In genomic region chr18:46250084-46250811, GRCh38 we compare ENCODE assay signal across 9 cellular contexts.
A peak's percentile ranks its signal among the peaks of the same experiment; 100 is the strongest.
DNase-seq lines count a peak whose midpoint lies in the region; ATAC-seq lines count a peak whose summit lies in the region.
"Had no signal": no experiment of that assay in that cellular context is flagged by ENCODE, and none has a peak within 500 bp of the region (broad histone marks: within the 10 kb centered on the region; RNA-seq: fewer than 3 reads in every experiment).

No MANE protein-coding gene starts in this region.

- peaks cover 2% of the 10 kb centered on the region for H3K79me1 ChIP-seq in mesendoderm (ENCODE audit: low read length)

- no peaks in the 10 kb centered on the region for H3K36me3 ChIP-seq in mesendoderm (ENCODE audit: control insufficient read depth, insufficient read depth, low read length)
- H3K36me3 ChIP-seq: adrenal gland had no signal

- H3K56ac ChIP-seq in mesendoderm (ENCODE audit: low read length) = no peak overlapping the region

- no peak overlapping the region for H2BK120ac ChIP-seq in mesendoderm (ENCODE audit: low read depth, low read length)

- H3K4ac ChIP-seq in mesendoderm (ENCODE audit: low read depth, low read length) = no peak overlapping the region

- ATAC-seq in GM21423 (IDR thresholded peaks at IDR 0.05; ENCODE audit: unreplicated experiment) = peak; percentile 98

- no peak overlapping the region for H2AK5ac ChIP-seq in mesendoderm (ENCODE audit: low read length)

- H3K9ac ChIP-seq in mesendoderm (ENCODE audit: low read length) = no peak overlapping the region

- no peak overlapping the region for H3K23ac ChIP-seq in mesendoderm (ENCODE audit: low read length)

- peak overlapping the region; percentile 5 for H3K27ac ChIP-seq in caudate nucleus (ENCODE audit: low read depth, low read length)
- no peak overlapping the region for H3K27ac ChIP-seq in mesendoderm (ENCODE audit: low read depth, low read length)

- H4K8ac ChIP-seq in mesendoderm (ENCODE audit: low read depth, low read length) = no peak overlapping the region

- WGBS in mesendoderm (ENCODE audit: extremely low coverage, insufficient coverage, low lambda C conversion rate) = 100% methylated on average over 1 of the region's 4 CpGs

- H3K27me3 ChIP-seq in mesendoderm (ENCODE audit: insufficient read depth, low read length, poor library complexity) = no peaks in the 10 kb centered on the region
- H3K27me3 ChIP-seq: adrenal gland had no signal

- H3K79me2 ChIP-seq in mesendoderm (ENCODE audit: control insufficient read depth, insufficient read depth, low read length) = no peaks in the 10 kb centered on the region

- no peak overlapping the region for H2BK15ac ChIP-seq in mesendoderm (replicated peaks; ENCODE audit: low read depth)

- DNase-seq in DMS53 treated with DMSO at 0.1 percent for 48 hours (lab: John Stamatoyannopoulos, UW; ENCODE audit: unreplicated experiment) = peak; percentile 100
- peak; percentile 87 for DNase-seq in HT-29 (ENCODE audit: low spot score)
- peak; percentile 40 for DNase-seq in T follicular helper cell (ENCODE audit: low read depth)
- DNase-seq in caudate nucleus (lab: John Stamatoyannopoulos, UW) = peak in 1 of 61 donors; percentile 5
- peak; percentile 60 for DNase-seq in mesendoderm
- DNase-seq in stimulated activated naive CD4-positive, alpha-beta T cell treated with Interleukin-2 at 50 U/mL for 16 hours (lab: John Stamatoyannopoulos, UW) = peak; percentile 38
- DNase-seq in mesenteric fat pad (ENCODE audit: low spot score) = no peak

- no peak overlapping the region for H3K4me3 ChIP-seq in mesendoderm (ENCODE audit: low read length)
- H3K4me3 ChIP-seq: adrenal gland had no signal

- no peak overlapping the region for H3K18ac ChIP-seq in mesendoderm (ENCODE audit: low read length)

- no peak overlapping the region for H3K4me2 ChIP-seq in mesendoderm (ENCODE audit: low read length)

- H2BK5ac ChIP-seq in mesendoderm (ENCODE audit: low read length) = no peak overlapping the region

- no peak overlapping the region for H4K5ac ChIP-seq in mesendoderm (ENCODE audit: low read length)

- H3K4me1 ChIP-seq in mesendoderm (ENCODE audit: control insufficient read depth, low read depth, low read length) = peaks cover 2% of the 10 kb centered on the region
